ENCODE assay signal across 1 cellular context in the genomic region with DNA sequence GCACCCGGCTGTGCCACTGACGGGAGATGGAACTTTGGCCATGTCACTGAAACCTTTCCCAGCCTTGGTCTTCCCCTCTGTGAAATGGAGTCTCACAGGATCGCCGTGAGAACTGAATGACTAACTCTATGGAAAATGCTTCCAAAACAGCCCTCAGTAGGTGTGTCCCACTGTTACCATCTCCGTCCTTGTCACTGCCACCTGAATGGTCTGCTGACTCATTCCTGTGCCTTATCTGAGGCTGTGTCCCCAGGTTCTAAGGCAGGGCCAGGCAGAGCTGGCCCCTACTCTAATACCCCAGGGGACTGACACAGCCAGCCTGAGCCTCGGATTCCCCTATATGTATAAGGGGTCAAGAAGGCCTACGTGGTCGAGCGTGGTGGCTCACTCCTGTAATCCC.
TF ChIP-seq lines count a peak whose summit lies in the region.

No MANE protein-coding gene starts in this region.

TF ChIP-seq in HepG2, 621 proteins besides CTCF, POLR2A, EP300 and RAD21:
- TF ChIP-seq ZNF629 (CRISPR knock-in tag; conservative IDR thresholded peaks at IDR 0.05) (peak; percentile 54; the same call in 1 of the 2 replicates), EHMT2 (IDR thresholded peaks at IDR 0.05; ENCODE audit: borderline replicate concordance, low read depth, low read length) (no peak)
